Comparison of ENCODE assay signal across 13 cellular contexts in the genomic region with DNA sequence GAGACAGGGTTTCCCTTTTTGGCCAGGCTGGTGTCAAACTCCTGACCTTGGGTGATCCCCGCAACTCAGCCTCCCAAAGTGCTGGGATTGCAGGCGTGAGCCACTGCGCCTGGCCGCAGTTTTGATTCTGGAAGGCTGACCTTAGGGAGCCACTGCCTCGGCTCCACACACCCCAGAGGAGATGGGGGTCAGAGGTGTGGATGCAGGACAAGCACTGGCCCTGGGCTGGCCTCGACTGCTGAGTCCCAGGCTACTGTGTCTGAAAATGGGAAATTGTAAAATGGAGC. TPM values are rescaled to one million over a fixed set of nuclear protein-coding genes. Genes with fewer than 3 reads are reported as not detected.
DNase-seq lines count a peak whose midpoint lies in the region; ATAC-seq, FAIRE-seq and TF ChIP-seq lines count a peak whose summit lies in the region.
"Had no signal": no experiment of that assay in that cellular context is flagged by ENCODE, and none has a peak within 500 bp of the region (broad histone marks: within the 10 kb centered on the region; RNA-seq: fewer than 3 reads in every experiment).

No MANE protein-coding gene starts in this region.

- peak; percentile 5; the same call in 2 of the 3 replicates for ATAC-seq in GM12878
- ATAC-seq in HG02885 (IDR thresholded peaks at IDR 0.05; ENCODE audit: poor library complexity, unreplicated experiment) = no peak
- no peak for ATAC-seq in GM18505 (IDR thresholded peaks at IDR 0.05; ENCODE audit: unreplicated experiment)
- ATAC-seq: gastrocnemius medialis had no signal

- no peak for TF ChIP-seq RAD21 in GM12878 (IDR thresholded peaks at IDR 0.05; ENCODE audit: insufficient read depth, low read depth, low read length)

- DNase-seq in activated CD4-positive, alpha-beta T cell treated with anti-CD3 and anti-CD28 coated beads, Interleukin-2, amount 10 ng/mL, durations not matched to agents 24 days and 14 days = no peak
- DNase-seq in activated CD4-positive, alpha-beta T cell treated with anti-CD3 and anti-CD28 coated beads for 4 hours = no peak
- DNase-seq in HTR-8/SVneo (ENCODE audit: insufficient read length, low spot score) = no peak
- DNase-seq in GM12878 (ENCODE audit: low read depth, low spot score) = no peak
- no peak for DNase-seq in small intestine
- DNase-seq in DMS53 (lab: John Stamatoyannopoulos, UW) = no peak
- DNase-seq: NCI-H446 treated with DMSO at 0.1 percent for 48 hours had no signal

- WGBS in GM12878 (ENCODE audit: insufficient coverage, insufficient replicate concordance, low lambda C conversion rate, missing lambda C conversion rate) = 2% methylated on average over 6 of the region's 6 CpGs
- 69 to 82% (median 73%) methylated on average over 6 of the region's 6 CpGs for WGBS in small intestine, 3 donors

- no peaks in the 10 kb centered on the region for H4K20me1 ChIP-seq in GM12878 (ENCODE audit: control insufficient read depth, insufficient read depth)

- peak overlapping the region; percentile 59; the same call in 1 of the 2 replicates for H3K4me3 ChIP-seq in GM12878
- H3K4me3 ChIP-seq in small intestine (ENCODE audit: low read depth in 1 of 2, low read length in 2 of 2) = no peak overlapping the region
- H3K4me3 ChIP-seq: A549, dorsolateral prefrontal cortex, gastrocnemius medialis had no signal

- peaks cover 17% of the 10 kb centered on the region for H3K36me3 Mint-ChIP-seq in activated CD4-positive, alpha-beta T cell treated with anti-CD3 and anti-CD28 coated beads, Interleukin-2, amount 10 ng/mL, durations not matched to agents 24 days and 14 days (ENCODE audit: low read depth)

- RAD21 ChIA-PET in GM12878 (lab: Charles Lee; ENCODE audit: unreplicated experiment) = interaction anchor here (0.5 to 2.8 kb wide), 10 partner anchors 11 to 469 kb away, joined by 3 to 25 read pairs (median 6); no protein-coding TSS in a partner anchor

- H3K9me3 ChIP-seq in GM12878 (replicated peaks; ENCODE audit: control insufficient read depth, insufficient read depth, low read length) (no peaks in the 10 kb centered on the region; the same call in 2 of the 3 replicates), small intestine (ENCODE audit: control insufficient read depth, low read depth) (no peaks in the 10 kb centered on the region)
- H3K9me3 ChIP-seq: A549, gastrocnemius medialis had no signal

- FAIRE-seq in HTR-8/SVneo (lab: Jason Lieb, UNC) = peak; percentile 79
- peak; percentile 31 for FAIRE-seq in GM12878 (lab: Jason Lieb, UNC)
- no peak for FAIRE-seq in small intestine (lab: Jason Lieb, UNC)
- FAIRE-seq: A549 had no signal

- H3K4me3 Mint-ChIP-seq in activated CD4-positive, alpha-beta T cell treated with anti-CD3 and anti-CD28 coated beads, Interleukin-2, amount 10 ng/mL, durations not matched to agents 24 days and 14 days = peak overlapping the region; percentile 78

- SMC1A ChIA-PET in GM12878 (lab: Charles Lee; ENCODE audit: uncharacterized antibody, unreplicated experiment) = interaction anchor here (0.8 to 2.8 kb wide), 5 partner anchors 13 to 219 kb away, joined by 3 to 11 read pairs (median 4); no protein-coding TSS in a partner anchor

- H2AFZ ChIP-seq in GM12878 (ENCODE audit: control insufficient read depth, low read depth, low read length) = no peak overlapping the region

- peaks cover 14% of the 10 kb centered on the region for H3K27me3 Mint-ChIP-seq in activated CD4-positive, alpha-beta T cell treated with anti-CD3 and anti-CD28 coated beads, Interleukin-2, amount 10 ng/mL, durations not matched to agents 24 days and 14 days

- CTCF ChIA-PET in GM12878 (lab: Yijun Ruan, JAX) = interaction anchor here (1.0 to 5.9 kb wide), 9 partner anchors 9 to 220 kb away, joined by 3 to 32 read pairs (median 7); no protein-coding TSS in a partner anchor

- H3K9me3 Mint-ChIP-seq in activated CD4-positive, alpha-beta T cell treated with anti-CD3 and anti-CD28 coated beads, Interleukin-2, amount 10 ng/mL, durations not matched to agents 24 days and 14 days = peaks cover 2% of the 10 kb centered on the region

- H3K36me3 ChIP-seq in GM12878 (ENCODE audit: control insufficient read depth in 2 of 2, insufficient read depth in 2 of 2, low read length in 1 of 2) = no peaks in the 10 kb centered on the region; a peak in 1 of 4 replicates
- peaks cover 0 to 2% of the 10 kb centered on the region in 2 donors for H3K36me3 ChIP-seq in small intestine (ENCODE audit: control insufficient read depth in 2 of 2, insufficient read depth in 2 of 2, low read length in 2 of 2)
- H3K36me3 ChIP-seq: gastrocnemius medialis had no signal

- no peak for TF ChIP-seq EP300 in GM12878 (IDR thresholded peaks at IDR 0.05; ENCODE audit: borderline replicate concordance in 1 of 2, control insufficient read depth in 1 of 2, low read depth in 2 of 2, low read length in 2 of 2)

- intact Hi-C loops in activated CD4-positive, alpha-beta T cell treated with anti-CD3 and anti-CD28 coated beads, Interleukin-2, amount 10 ng/mL, durations not matched to agents 24 days and 14 days (cut with micrococcal nuclease) = loop anchor here (1.0 to 5.0 kb wide), 6 partner anchors 10 to 268 kb away; a partner anchor contains a TSS
- intact Hi-C loops in GM12878 (cut with micrococcal nuclease; ENCODE audit: unreplicated experiment) = loop anchor here (1.0 to 5.0 kb wide), 2 partner anchors 63 to 221 kb away; no protein-coding TSS in a partner anchor

- in situ Hi-C loops in GM12878 (cut with MboI) = loop anchor here (10.0 kb wide), 2 partner anchors 776 to 836 kb away; no protein-coding TSS in a partner anchor

- no peaks in the 10 kb centered on the region for H3K79me2 ChIP-seq in GM12878 (ENCODE audit: control insufficient read depth, insufficient read depth, low read length)

- H3K27ac Mint-ChIP-seq in activated CD4-positive, alpha-beta T cell treated with anti-CD3 and anti-CD28 coated beads, Interleukin-2, amount 10 ng/mL, durations not matched to agents 24 days and 14 days = peak overlapping the region; percentile 87
- H3K27ac Mint-ChIP-seq: progenitor cell of endocrine pancreas had no signal

- TF ChIP-seq POLR2A in GM12878 (IDR thresholded peaks at IDR 0.05; ENCODE audit: low read depth, low read length) (no peak), GM18505 (IDR thresholded peaks at IDR 0.05; ENCODE audit: borderline replicate concordance, extremely low read depth, insufficient read depth, insufficient read length) (no peak)

- H3K9ac ChIP-seq in GM12878 (ENCODE audit: control insufficient read depth, insufficient read depth, low read length) = peak overlapping the region; percentile 54

- H3K4me1 Mint-ChIP-seq in activated CD4-positive, alpha-beta T cell treated with anti-CD3 and anti-CD28 coated beads, Interleukin-2, amount 10 ng/mL, durations not matched to agents 24 days and 14 days = peaks cover 54% of the 10 kb centered on the region

- H3K27me3 ChIP-seq in GM12878 (replicated peaks in 1 of 2; ENCODE audit: control insufficient read depth in 2 of 2, insufficient read depth in 2 of 2, low read length in 1 of 2) (peaks cover 0 to 2% of the 10 kb centered on the region in 2 experiments; a peak in 1 of 4 replicates), small intestine (ENCODE audit: control insufficient read depth in 2 of 2, insufficient read depth in 2 of 2, low read length in 2 of 2) (no peaks in the 10 kb centered on the region)

- H3K27ac ChIP-seq in GM12878 (ENCODE audit: control insufficient read depth, insufficient read depth) = peak overlapping the region; percentile 75
- H3K27ac ChIP-seq in small intestine (ENCODE audit: low read depth in 1 of 2, low read length in 1 of 2) = peak overlapping the region; percentile 52 to 90
- H3K27ac ChIP-seq: dorsolateral prefrontal cortex had no signal

- no peak for TF ChIP-seq CTCF in GM12878 (IDR thresholded peaks at IDR 0.05 in 2 of 3, conservative IDR thresholded peaks at IDR 0.05 in 1 of 3; ENCODE audit: control insufficient read depth in 2 of 3, extremely low read depth in 1 of 3, insufficient read depth in 1 of 3, low read depth in 3 of 3, low read length in 3 of 3)

- H3K4me1 ChIP-seq in GM12878 (ENCODE audit: control insufficient read depth, insufficient read depth, low read length) = peaks cover 42% of the 10 kb centered on the region
- peaks cover 0 to 3% of the 10 kb centered on the region in 2 donors for H3K4me1 ChIP-seq in small intestine (ENCODE audit: control insufficient read depth in 2 of 2, insufficient read depth in 1 of 2, low read depth in 1 of 2, low read length in 1 of 2)

- H3K4me2 ChIP-seq in GM12878 (ENCODE audit: control insufficient read depth, insufficient read depth) = peak overlapping the region; percentile 71

- POLR2A ChIA-PET in GM12878 (lab: Charles Lee) = interaction anchor here (1.2 to 2.5 kb wide), 5 partner anchors 61 to 229 kb away, joined by 3 to 8 read pairs (median 5); a partner anchor contains a TSS

- BruUV-seq in GM12878 (replicated peaks; lab: Mats Ljungman, UMichigan) = no TSS peak

RNA-seq across cellular contexts. Expression of a gene that starts 1.5 kb away (rescaled TPM):
- 0.51 and 0.62 TPM in 2 replicates for total RNA-seq in activated CD4-positive, alpha-beta T cell treated with anti-CD3 and anti-CD28 coated beads, Interleukin-2, amount 10 ng/mL, durations not matched to agents 24 days and 14 days
- 2.8 and 6.3 TPM in 2 replicates for total RNA-seq in GM12878 (2013; cell fraction: nucleolus; rRNA removed)
- 7.5 and 8.3 TPM in 2 replicates for total RNA-seq in GM12878 (2014; rRNA removed)
- total RNA-seq in GM12878 (2014; rRNA removed; fragmentation: Illumina TruSeq; extraction: Trizol) = 4.8 TPM in 2 replicates
- total RNA-seq in GM12878 (2021) = 4.8 and 6.3 TPM in 2 replicates
- 3.7 TPM for polyA plus RNA-seq in GM12878 (2011; ENCODE audit: low read depth)
- 5.0 and 5.4 TPM in 2 replicates for polyA plus RNA-seq in GM12878 (2011; rRNA removed)
- 3.0 and 4.5 TPM in 2 replicates for polyA plus RNA-seq in GM12878 (2011; cell fraction: cytosol; rRNA removed)
- polyA plus RNA-seq in GM12878 (2011; cell fraction: nucleus; rRNA removed) = 32.4 and 37.2 TPM in 2 replicates
- polyA plus RNA-seq in GM12878 (2012) = 3.7 and 8.2 TPM in 2 replicates
- polyA plus RNA-seq in GM12878 (2014; fragmentation: Illumina TruSeq; extraction: Trizol) = 6.2 and 6.8 TPM in 2 replicates
- polyA plus RNA-seq in GM12878 (2014; fragmentation: Nextera tagmentation; extraction: Ambion mirVana) = 1 to 10 TPM in 1 of 2 experiments, under 1 TPM in 1; 0.93 to 1.1 TPM
- 9.3 and 10.6 TPM in 2 replicates for polyA plus RNA-seq in GM12878 (2014; rRNA removed)
- polyA plus RNA-seq in GM12878 (2016; fragmentation: Nextera tagmentation; extraction: Ambion mirVana) = 1 to 10 TPM; 2.5 to 3.0 TPM
- 2.7 and 4.4 TPM in 2 replicates for polyA minus RNA-seq in GM12878 (2011; rRNA and poly(A)+ RNA removed)
- 1.0 and 2.9 TPM in 2 replicates for polyA minus RNA-seq in GM12878 (2011; cell fraction: cytosol; rRNA and poly(A)+ RNA removed)
- polyA minus RNA-seq in GM12878 (2011; cell fraction: nucleus; rRNA and poly(A)+ RNA removed) = 4.7 and 7.9 TPM in 2 replicates
- 1 to 10 TPM in 2 of 3 donors, under 1 TPM in 1; 0.45 to 2.7 (median 2.7) TPM for polyA plus RNA-seq in small intestine
- total RNA-seq: gastrocnemius medialis, progenitor cell of endocrine pancreas had no signal

RNA-seq across cellular contexts. Expression of a gene that starts 57.8 kb away (rescaled TPM):
- total RNA-seq in activated CD4-positive, alpha-beta T cell treated with anti-CD3 and anti-CD28 coated beads, Interleukin-2, amount 10 ng/mL, durations not matched to agents 24 days and 14 days = not detected in 2 replicates
- total RNA-seq in GM12878 (2013; cell fraction: nucleolus; rRNA removed) = 0.78 and 0.88 TPM in 2 replicates
- total RNA-seq in GM12878 (2014; rRNA removed) (0.06 and 0.11 TPM in 2 replicates), GM12878 (2014; rRNA removed; fragmentation: Illumina TruSeq; extraction: Trizol) (0.05 TPM in 1 of 2 replicates, not detected in the other), GM12878 (2021) (0.33 and 0.56 TPM in 2 replicates)
- polyA plus RNA-seq in GM12878 (2011; ENCODE audit: low read depth) = not detected
- polyA plus RNA-seq in GM12878 (2011; rRNA removed) (not detected in 2 replicates), GM12878 (2014; fragmentation: Illumina TruSeq; extraction: Trizol) (0.09 TPM in 1 of 2 replicates, not detected in the other), GM12878 (2014; fragmentation: Nextera tagmentation; extraction: Ambion mirVana) (under 1 TPM in 1 of 2 experiments, not detected in 1; 0.02 TPM), GM12878 (2014; rRNA removed) (0.14 TPM in 2 replicates), GM12878 (2016; fragmentation: Nextera tagmentation; extraction: Ambion mirVana) (not detected), small intestine (100 to 1,000 TPM in 2 of 3 donors, 10 to 100 TPM in 1; 29.6 to 439 (median 165) TPM)
- not detected in 2 replicates for polyA plus RNA-seq in GM12878 (2011; cell fraction: cytosol; rRNA removed)
- not detected in 2 replicates for polyA plus RNA-seq in GM12878 (2011; cell fraction: nucleus; rRNA removed)
- polyA plus RNA-seq in GM12878 (2012) = 0.07 TPM in 1 of 2 replicates, not detected in the other
- not detected in 2 replicates for polyA minus RNA-seq in GM12878 (2011; rRNA and poly(A)+ RNA removed)
- not detected in 2 replicates for polyA minus RNA-seq in GM12878 (2011; cell fraction: cytosol; rRNA and poly(A)+ RNA removed)
- polyA minus RNA-seq in GM12878 (2011; cell fraction: nucleus; rRNA and poly(A)+ RNA removed) = not detected in 2 replicates
- total RNA-seq: progenitor cell of endocrine pancreas had no signal
